In genomic region chr2:135174049-135174801, GRCh38 we compare ENCODE assay signal across 21 cellular contexts.
"Had no signal": no experiment of that assay in that cellular context is flagged by ENCODE, and none has a peak within 500 bp of the region (broad histone marks: within the 10 kb centered on the region; RNA-seq: fewer than 3 reads in every experiment).

No MANE protein-coding gene starts in this region.

- H3K36me3 ChIP-seq: ovary, prostate gland had no signal

- H3K4me3 ChIP-seq: ovary, prostate gland, suprapubic skin, transverse colon had no signal

- H3K27me3 ChIP-seq: neutrophil, ovary, suprapubic skin, transverse colon had no signal

- H3K27ac Mint-ChIP-seq: activated naive CD8-positive, alpha-beta T cell treated with anti-CD3 and anti-CD28 coated beads for 36 hours; nephron; stimulated activated naive CD8-positive, alpha-beta T cell treated with anti-CD3 and anti-CD28 coated beads, Interleukin-15, amount 100 ng/mL, for 72 hours; T-helper 1 cell treated with Interleukin-12 subunit alpha and Interleukin-12 subunit beta and Interleukin-4 antibody, amounts not matched to agents 30 μg/mL and 1 μg/mL, for 36 hours had no signal

- H3K9me3 ChIP-seq: neutrophil, ovary, prostate gland, transverse colon had no signal

- H3K27me3 Mint-ChIP-seq: activated naive CD8-positive, alpha-beta T cell treated with anti-CD3 and anti-CD28 coated beads for 36 hours; stimulated activated naive CD8-positive, alpha-beta T cell treated with anti-CD3 and anti-CD28 coated beads, Interleukin-15, amount 100 ng/mL, for 72 hours had no signal

- H3K4me1 Mint-ChIP-seq: nephron had no signal

- H3K4me1 ChIP-seq: prostate gland, suprapubic skin, transverse colon had no signal

- DNase-seq: activated CD4-positive, alpha-beta T cell treated with anti-CD3 and anti-CD28 coated beads for 4 hours; activated CD4-positive, alpha-beta T cell treated with anti-CD3 and anti-CD28 coated beads, Interleukin-2, amount 50 U/mL, for 48 hours; activated CD4-positive, CD25-positive, alpha-beta regulatory T cell; activated naive CD4-positive, alpha-beta T cell treated with Interleukin-2 at 50 U/mL for 16 hours; activated naive CD8-positive, alpha-beta T cell treated with anti-CD3 and anti-CD28 coated beads for 36 hours; activated T-cell treated with anti-CD3 and anti-CD28 coated beads, Interleukin-2, amount 50 U/mL, for 48 hours; cerebellar nuclear complex; cortex of kidney; erythroblast; foreskin fibroblast; kidney; ovary; stimulated activated CD4-positive, alpha-beta T cell treated with anti-CD3 and anti-CD28 coated beads, Interleukin-12 subunit alpha, Interleukin-12 subunit beta, amount 100 ng/mL, for 4 hours; stimulated activated CD4-positive, alpha-beta T cell treated with anti-CD3 and anti-CD28 coated beads, Interleukin-4, amount 100 ng/mL, for 4 hours; stimulated activated naive CD8-positive, alpha-beta T cell treated with anti-CD3 and anti-CD28 coated beads, Interleukin-15, amount 100 ng/mL, for 72 hours; transverse colon had no signal

- ATAC-seq: stimulated activated naive CD8-positive, alpha-beta T cell treated with anti-CD3 and anti-CD28 coated beads, Interleukin-15, amount 100 ng/mL, for 72 hours had no signal

- H3K4me3 Mint-ChIP-seq: activated naive CD8-positive, alpha-beta T cell treated with anti-CD3 and anti-CD28 coated beads for 36 hours; nephron; stimulated activated naive CD8-positive, alpha-beta T cell treated with anti-CD3 and anti-CD28 coated beads, Interleukin-15, amount 100 ng/mL, for 72 hours; T-helper 1 cell treated with Interleukin-12 subunit alpha and Interleukin-12 subunit beta and Interleukin-4 antibody, amounts not matched to agents 30 μg/mL and 1 μg/mL, for 36 hours had no signal

- H3K9me3 Mint-ChIP-seq: T-helper 1 cell treated with Interleukin-12 subunit alpha and Interleukin-12 subunit beta and Interleukin-4 antibody, amounts not matched to agents 30 μg/mL and 1 μg/mL, for 36 hours had no signal

- H3K27ac ChIP-seq: neutrophil, ovary, prostate gland, suprapubic skin, transverse colon had no signal
